1 cellular context compared by ENCODE assay signal in the genomic region with DNA sequence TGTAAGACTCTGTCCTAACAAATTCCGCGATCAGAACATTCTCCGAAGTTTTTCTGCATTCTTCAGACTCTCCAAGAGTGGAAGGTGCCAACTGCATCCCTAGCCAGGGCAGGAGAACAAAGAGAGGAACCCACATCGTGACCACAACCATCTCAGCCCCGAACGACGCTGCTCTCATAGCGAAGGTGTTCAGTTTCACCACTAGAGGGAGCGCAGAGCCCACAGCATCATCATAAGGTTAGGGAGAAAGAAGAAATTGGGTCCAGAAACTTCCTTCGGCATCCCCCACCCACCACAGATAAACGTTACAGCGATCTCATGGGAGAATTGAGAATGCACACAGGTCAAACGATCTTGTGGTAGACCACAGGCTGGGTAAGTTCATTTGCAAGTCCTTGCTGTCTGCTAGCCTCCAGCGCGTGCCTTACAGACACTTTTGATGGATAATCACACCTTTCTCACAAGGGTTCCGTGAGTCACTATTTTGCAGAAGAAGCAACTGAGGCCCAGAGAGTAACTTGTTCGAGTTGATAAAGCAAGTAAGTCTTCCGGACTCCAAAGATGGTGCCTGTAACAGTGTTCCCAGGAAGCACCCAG.
TF ChIP-seq lines count a peak whose summit lies in the region.

No MANE protein-coding gene starts in this region.

TF ChIP-seq in WTC11, 78 proteins besides CTCF, POLR2A, EP300 and RAD21 (continued from another document):
- TF ChIP-seq ATF6 (CRISPR knock-in tag; IDR thresholded peaks at IDR 0.05) = no peak
- TF ChIP-seq EMX1 (CRISPR knock-in tag; IDR thresholded peaks at IDR 0.05) = no peak
- TF ChIP-seq MAX (CRISPR knock-in tag; IDR thresholded peaks at IDR 0.05) = peak; percentile 55; the same call in 1 of the 2 replicates
- no peak for TF ChIP-seq ZBTB21 (CRISPR knock-in tag; IDR thresholded peaks at IDR 0.05; ENCODE audit: borderline replicate concordance)
- TF ChIP-seq GABPB1 (CRISPR knock-in tag; IDR thresholded peaks at IDR 0.05) = peak; percentile 34; the same call in 1 of the 2 replicates
- TF ChIP-seq, protein P1, sequence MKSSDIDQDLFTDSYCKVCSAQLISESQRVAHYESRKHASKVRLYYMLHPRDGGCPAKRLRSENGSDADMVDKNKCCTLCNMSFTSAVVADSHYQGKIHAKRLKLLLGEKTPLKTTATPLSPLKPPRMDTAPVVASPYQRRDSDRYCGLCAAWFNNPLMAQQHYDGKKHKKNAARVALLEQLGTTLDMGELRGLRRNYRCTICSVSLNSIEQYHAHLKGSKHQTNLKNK (CRISPR knock-in tag; IDR thresholded peaks at IDR 0.05) = no peak
- 0 out of 2 replicates have a peak, but pooled peaks have one; percentile 6 for TF ChIP-seq SP1 (CRISPR knock-in tag; conservative IDR thresholded peaks at IDR 0.05)
- TF ChIP-seq NR3C1 (CRISPR knock-in tag; conservative IDR thresholded peaks at IDR 0.05; ENCODE audit: low read depth) = no peak
- TF ChIP-seq, protein P2, sequence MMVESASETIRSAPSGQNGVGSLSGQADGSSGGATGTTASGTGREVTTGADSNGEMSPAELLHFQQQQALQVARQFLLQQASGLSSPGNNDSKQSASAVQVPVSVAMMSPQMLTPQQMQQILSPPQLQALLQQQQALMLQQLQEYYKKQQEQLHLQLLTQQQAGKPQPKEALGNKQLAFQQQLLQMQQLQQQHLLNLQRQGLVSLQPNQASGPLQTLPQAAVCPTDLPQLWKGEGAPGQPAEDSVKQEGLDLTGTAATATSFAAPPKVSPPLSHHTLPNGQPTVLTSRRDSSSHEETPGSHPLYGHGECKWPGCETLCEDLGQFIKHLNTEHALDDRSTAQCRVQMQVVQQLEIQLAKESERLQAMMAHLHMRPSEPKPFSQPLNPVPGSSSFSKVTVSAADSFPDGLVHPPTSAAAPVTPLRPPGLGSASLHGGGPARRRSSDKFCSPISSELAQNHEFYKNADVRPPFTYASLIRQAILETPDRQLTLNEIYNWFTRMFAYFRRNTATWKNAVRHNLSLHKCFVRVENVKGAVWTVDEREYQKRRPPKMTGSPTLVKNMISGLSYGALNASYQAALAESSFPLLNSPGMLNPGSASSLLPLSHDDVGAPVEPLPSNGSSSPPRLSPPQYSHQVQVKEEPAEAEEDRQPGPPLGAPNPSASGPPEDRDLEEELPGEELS (CRISPR knock-in tag; IDR thresholded peaks at IDR 0.05) = no peak
- no peak for TF ChIP-seq JAZF1 (CRISPR knock-in tag; IDR thresholded peaks at IDR 0.05)
- TF ChIP-seq TP53 (CRISPR knock-in tag; IDR thresholded peaks at IDR 0.05) = no peak
- TF ChIP-seq IRF2 (CRISPR knock-in tag; IDR thresholded peaks at IDR 0.05; ENCODE audit: borderline replicate concordance, low read depth) = no peak
- no peak for TF ChIP-seq ZNF512 (CRISPR knock-in tag; IDR thresholded peaks at IDR 0.05; ENCODE audit: borderline replicate concordance)
- TF ChIP-seq ZNF671 (CRISPR knock-in tag; IDR thresholded peaks at IDR 0.05) = no peak
- TF ChIP-seq GRHL2 (CRISPR knock-in tag; IDR thresholded peaks at IDR 0.05; ENCODE audit: insufficient replicate concordance, severe bottlenecking) = no peak
- no peak for TF ChIP-seq ZSCAN18 (CRISPR knock-in tag; IDR thresholded peaks at IDR 0.05)
- TF ChIP-seq PREB (CRISPR knock-in tag; IDR thresholded peaks at IDR 0.05; ENCODE audit: borderline replicate concordance) = no peak
- no peak for TF ChIP-seq NFE2L1 (CRISPR knock-in tag; IDR thresholded peaks at IDR 0.05)
- TF ChIP-seq NFYB (CRISPR knock-in tag; conservative IDR thresholded peaks at IDR 0.05; ENCODE audit: low read depth) = no peak
- no peak for TF ChIP-seq NFATC4 (CRISPR knock-in tag; IDR thresholded peaks at IDR 0.05)
- TF ChIP-seq ZNF121 (CRISPR knock-in tag; IDR thresholded peaks at IDR 0.05) = no peak
- no peak for TF ChIP-seq ZNF263 (CRISPR knock-in tag; IDR thresholded peaks at IDR 0.05; ENCODE audit: low read depth)
- TF ChIP-seq MLX (CRISPR knock-in tag; IDR thresholded peaks at IDR 0.05) = no peak
- no peak for TF ChIP-seq RELA (CRISPR knock-in tag; IDR thresholded peaks at IDR 0.05; ENCODE audit: borderline replicate concordance)
- no peak for TF ChIP-seq ATF3 (CRISPR knock-in tag; conservative IDR thresholded peaks at IDR 0.05)
- no peak for TF ChIP-seq FOXP1 (CRISPR knock-in tag; IDR thresholded peaks at IDR 0.05; ENCODE audit: borderline replicate concordance)
